ENCODE assay signal across 7 cellular contexts in the genomic region with DNA sequence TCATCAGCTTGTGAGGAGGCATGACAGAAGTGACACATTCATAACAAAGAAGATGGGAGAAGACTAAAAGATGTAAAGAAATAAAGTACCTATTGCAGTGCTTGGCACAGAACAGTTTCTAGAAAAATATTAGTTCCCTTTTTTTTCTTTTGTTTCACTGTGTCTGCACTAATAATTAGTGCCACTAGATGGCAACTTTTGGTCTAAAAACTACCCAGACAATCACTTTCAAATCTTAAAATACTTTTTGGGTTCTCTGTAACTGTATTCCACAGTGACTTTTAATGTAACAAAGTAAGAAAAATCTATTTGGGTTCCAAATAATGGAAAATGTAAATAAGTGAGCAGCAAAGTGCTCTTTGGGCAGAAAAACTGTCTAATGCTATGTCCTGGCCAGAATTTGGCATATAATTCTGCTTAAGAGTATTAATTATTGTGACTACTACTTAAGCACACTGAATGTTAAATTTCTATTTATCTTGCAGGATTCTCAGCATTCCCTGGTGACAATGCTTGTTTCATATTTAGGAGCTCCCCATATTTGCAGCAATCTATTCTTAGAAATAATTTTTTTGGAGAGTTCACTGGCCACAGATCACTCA.
DNase-seq lines count a peak whose midpoint lies in the region; ATAC-seq and TF ChIP-seq lines count a peak whose summit lies in the region.

No MANE protein-coding gene starts in this region.

- H3K27me3 ChIP-seq in lung (ENCODE audit: control insufficient read depth, insufficient read depth) = no peaks in the 10 kb centered on the region

- CTCF ChIA-PET in GM10248 (lab: Yijun Ruan, JAX) = interaction anchor here (0.6 to 7.3 kb wide), 27 partner anchors 8 to 367 kb away, joined by 3 to 54 read pairs (median 4); no protein-coding TSS in a partner anchor
- CTCF ChIA-PET in MCF 10A (lab: Yijun Ruan, JAX) = interaction anchor here (0.5 to 2.8 kb wide), 16 partner anchors 12 to 881 kb away, joined by 3 to 11 read pairs (median 3); no protein-coding TSS in a partner anchor

- no peaks in the 10 kb centered on the region for H3K9me3 Mint-ChIP-seq in MCF 10A (ENCODE audit: unreplicated experiment)

- intact Hi-C loops in MCF 10A (cut with micrococcal nuclease) = loop anchor here (1.0 to 5.0 kb wide), 3 partner anchors 134 to 176 kb away; a partner anchor contains a TSS

- H3K27me3 Mint-ChIP-seq in MCF 10A (ENCODE audit: insufficient read depth, unreplicated experiment) = no peaks in the 10 kb centered on the region

- BruUV-seq in MCF 10A (replicated peaks; lab: Mats Ljungman, UMichigan) = no TSS peak

- DNase-seq in GM10248 (ENCODE audit: extremely low spot score) = peak; percentile 57
- peak; percentile 50 for DNase-seq in NCI-H1694 (lab: John Stamatoyannopoulos, UW)
- peak; percentile 56 for DNase-seq in MCF 10A (ENCODE audit: unreplicated experiment)
- DNase-seq in lung (ENCODE audit: low spot score) = no peak
- DNase-seq in stimulated activated naive CD4-positive, alpha-beta T cell treated with Interleukin-2 at 50 U/mL for 16 hours (lab: John Stamatoyannopoulos, UW) = no peak
- no peak for DNase-seq in COLO668 (lab: John Stamatoyannopoulos, UW; ENCODE audit: unreplicated experiment)

- H3K27ac Mint-ChIP-seq in MCF 10A (ENCODE audit: low read depth, unreplicated experiment) = no peak overlapping the region

- H3K4me1 ChIP-seq in lung (ENCODE audit: control insufficient read depth in 2 of 2, insufficient read depth in 2 of 2, low read length in 2 of 2) = no peaks in the 10 kb centered on the region

- H3K4me3 ChIP-seq in lung = no peak overlapping the region

- H3K9me3 ChIP-seq in lung (ENCODE audit: control insufficient read depth in 2 of 2, insufficient read depth in 1 of 2, low read length in 1 of 2) = no peaks in the 10 kb centered on the region

- no peaks in the 10 kb centered on the region for H3K36me3 ChIP-seq in lung (ENCODE audit: control insufficient read depth in 2 of 2, insufficient read depth in 2 of 2, low read length in 2 of 2)

- POLR2A ChIA-PET in GM10248 (lab: Yijun Ruan, JAX) (no interaction called here), MCF 10A (lab: Yijun Ruan, JAX) (interaction anchor here (0.8 to 1.2 kb wide), 2 partner anchors 41 to 155 kb away, joined by 3 read pairs; no protein-coding TSS in a partner anchor)

- peak; percentile 67 for TF ChIP-seq CTCF in GM10248 (IDR thresholded peaks at IDR 0.05; ENCODE audit: control extremely low read depth, extremely low read depth, low read depth, missing control alignments)
- peak; percentile 42 for TF ChIP-seq CTCF in MCF 10A (IDR thresholded peaks at IDR 0.05; ENCODE audit: unreplicated experiment)
- peak; percentile 40 for TF ChIP-seq CTCF in lung (IDR thresholded peaks at IDR 0.05; ENCODE audit: control extremely low read depth, extremely low read depth)

- no peaks in the 10 kb centered on the region for H3K36me3 Mint-ChIP-seq in MCF 10A (ENCODE audit: insufficient read depth, unreplicated experiment)

- H3K4me3 Mint-ChIP-seq in MCF 10A (ENCODE audit: unreplicated experiment) = no peak overlapping the region

- H3K27ac ChIP-seq in lung (ENCODE audit: low read depth in 1 of 2, low read length in 1 of 2) = no peak overlapping the region

- ATAC-seq in GM21576 (IDR thresholded peaks at IDR 0.05; ENCODE audit: unreplicated experiment) (peak; percentile 59), lung (ENCODE audit: insufficient read depth, low FRiP score) (no peak)

- peaks cover 5% of the 10 kb centered on the region for H3K4me1 Mint-ChIP-seq in MCF 10A (ENCODE audit: insufficient read depth, unreplicated experiment)

Comparison
In these comparisons a context has a peak if more than half of its experiments do, and no peak if none do; other contexts are left out.
1. DNase-seq: peak in GM10248 (single experiment), NCI-H1694 (single experiment) and MCF 10A (single experiment); none in lung (single experiment), stimulated activated naive CD4-positive, alpha-beta T cell treated with Interleukin-2 at 50 U/mL for 16 hours (single experiment) and COLO668 (single experiment).
2. Peak in every context shown above with its lines, with median percentiles within 50 percentile points of each other: CTCF ChIP-seq.